ENCODE assay signal across 7 cellular contexts in genomic region chr4:80390178-80390577, GRCh38.
"Had no signal": no experiment of that assay in that cellular context is flagged by ENCODE, and none has a peak within 500 bp of the region (broad histone marks: within the 10 kb centered on the region; RNA-seq: fewer than 3 reads in every experiment).

No MANE protein-coding gene starts in this region.

- H3K4me3 ChIP-seq: GM12878 had no signal

- DNase-seq: GDM1, GF-D8 had no signal

- ATAC-seq: GM12878 had no signal

- FAIRE-seq: GM12878, GM12891, GM12892, GM18507, GM19239 had no signal
